ENCODE assay signal across 1 cellular context in genomic region chr4:86974481-86975050, GRCh38.
TF ChIP-seq lines count a peak whose summit lies in the region.

No MANE protein-coding gene starts in this region.

TF ChIP-seq in SK-N-SH, 30 proteins besides CTCF, POLR2A, EP300 and RAD21 (continued from another document):
- TF ChIP-seq, protein P1, sequence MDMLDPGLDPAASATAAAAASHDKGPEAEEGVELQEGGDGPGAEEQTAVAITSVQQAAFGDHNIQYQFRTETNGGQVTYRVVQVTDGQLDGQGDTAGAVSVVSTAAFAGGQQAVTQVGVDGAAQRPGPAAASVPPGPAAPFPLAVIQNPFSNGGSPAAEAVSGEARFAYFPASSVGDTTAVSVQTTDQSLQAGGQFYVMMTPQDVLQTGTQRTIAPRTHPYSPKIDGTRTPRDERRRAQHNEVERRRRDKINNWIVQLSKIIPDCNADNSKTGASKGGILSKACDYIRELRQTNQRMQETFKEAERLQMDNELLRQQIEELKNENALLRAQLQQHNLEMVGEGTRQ (IDR thresholded peaks at IDR 0.05; ENCODE audit: borderline replicate concordance, low read depth, low read length): no peak
- TF ChIP-seq, protein P2, sequence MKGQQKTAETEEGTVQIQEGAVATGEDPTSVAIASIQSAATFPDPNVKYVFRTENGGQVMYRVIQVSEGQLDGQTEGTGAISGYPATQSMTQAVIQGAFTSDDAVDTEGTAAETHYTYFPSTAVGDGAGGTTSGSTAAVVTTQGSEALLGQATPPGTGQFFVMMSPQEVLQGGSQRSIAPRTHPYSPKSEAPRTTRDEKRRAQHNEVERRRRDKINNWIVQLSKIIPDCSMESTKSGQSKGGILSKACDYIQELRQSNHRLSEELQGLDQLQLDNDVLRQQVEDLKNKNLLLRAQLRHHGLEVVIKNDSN (IDR thresholded peaks at IDR 0.05; ENCODE audit: borderline replicate concordance, low read depth): no peak
- TF ChIP-seq GATA2 (CRISPR knock-in tag; IDR thresholded peaks at IDR 0.05): no peak
- no peak for TF ChIP-seq RXRA (IDR thresholded peaks at IDR 0.05; ENCODE audit: borderline replicate concordance, low read depth)
- TF ChIP-seq TCF12 (IDR thresholded peaks at IDR 0.05): no peak
